18 cellular contexts compared by ENCODE assay signal in genomic region chr15:98760112-98760826, GRCh38.
DNase-seq lines count a peak whose midpoint lies in the region; ATAC-seq and TF ChIP-seq lines count a peak whose summit lies in the region.
"Had no signal": no experiment of that assay in that cellular context is flagged by ENCODE, and none has a peak within 500 bp of the region (broad histone marks: within the 10 kb centered on the region; RNA-seq: fewer than 3 reads in every experiment).

No MANE protein-coding gene starts in this region.

- H3K56ac ChIP-seq in H9 (ENCODE audit: insufficient read length, low read depth, low read length) = no peak overlapping the region

- H2BK15ac ChIP-seq in H9 (ENCODE audit: low read depth, low read length) = no peak overlapping the region
- no peak overlapping the region for H2BK15ac ChIP-seq in mesenchymal stem cell (ENCODE audit: low read depth, poor library complexity, severe bottlenecking)

- H3K4me1 Mint-ChIP-seq in H9 = peaks cover 36 to 44% of the 10 kb centered on the region in 2 experiments
- no peaks in the 10 kb centered on the region for H3K4me1 Mint-ChIP-seq in activated T-helper 17 cell treated with anti-CD3 and anti-CD28 coated beads, Interleukin-2, amount 50 U/mL, for 72 hours

- H3K9me3 Mint-ChIP-seq in H9 = peaks cover 0 to 2% of the 10 kb centered on the region in 2 experiments; a peak in 1 of 5 replicates
- no peaks in the 10 kb centered on the region for H3K9me3 Mint-ChIP-seq in activated T-helper 17 cell treated with anti-CD3 and anti-CD28 coated beads, Interleukin-2, amount 50 U/mL, for 72 hours

- H3K4me1 ChIP-seq in breast epithelium (peaks cover 0 to 9% of the 10 kb centered on the region in 2 donors), lower lobe of right lung (peaks cover 18% of the 10 kb centered on the region), H9 (ENCODE audit: insufficient read depth, low read length) (peaks cover 4% of the 10 kb centered on the region; the same call in 1 of the 2 replicates), mesenchymal stem cell (ENCODE audit: control insufficient read depth, insufficient read depth, low read depth, low read length) (peaks cover 10% of the 10 kb centered on the region)

- H3K79me1 ChIP-seq in H9 (ENCODE audit: insufficient read depth, low read depth, low read length, poor library complexity, severe bottlenecking) (peaks cover 22% of the 10 kb centered on the region), mesenchymal stem cell (replicated peaks; ENCODE audit: low read length, poor library complexity, severe bottlenecking) (peaks cover 26% of the 10 kb centered on the region)

- TF ChIP-seq CTCF in breast epithelium (IDR thresholded peaks at IDR 0.05) (no peak), lower lobe of right lung (IDR thresholded peaks at IDR 0.05) (no peak), H9 (conservative IDR thresholded peaks at IDR 0.05) (no peak)

- DNase-seq in AG08395 (ENCODE audit: low spot score) = peak; percentile 8
- peak; percentile 66 to 83 for DNase-seq in NCI-H187 (lab: John Stamatoyannopoulos, UW)
- peak; percentile 73 to 83 for DNase-seq in breast epithelium (ENCODE audit: low spot score in 2 of 2)
- peak; percentile 62 for DNase-seq in lower lobe of right lung
- no peak for DNase-seq in H9
- DNase-seq in mesenchymal stem cell = no peak
- DNase-seq in DMS153 (lab: John Stamatoyannopoulos, UW) = no peak
- DNase-seq: ACHN; activated CD4-positive, alpha-beta T cell treated with anti-CD3 and anti-CD28 coated beads, Interleukin-2, amount 50 U/mL, for 1 hour; activated T-cell treated with anti-CD3 and anti-CD28 coated beads, Interleukin-2, amount 50 U/mL, for 48 hours; amniotic stem cell; erythroblast; islet precursor cell; NCI-H1694 treated with DMSO at 0.1 percent for 48 hours; stimulated activated CD4-positive, alpha-beta T cell treated with anti-CD3 and anti-CD28 coated beads, Interleukin-15, amount 100 ng/mL, for 24 hours had no signal

- no peak overlapping the region for H3K14ac ChIP-seq in H9 (ENCODE audit: insufficient read depth, low read length)
- H3K14ac ChIP-seq in mesenchymal stem cell (ENCODE audit: low read length in 2 of 2) = no peak overlapping the region

- peak; percentile 75 to 79 for ATAC-seq in lower lobe of right lung
- ATAC-seq in activated T-helper 17 cell treated with anti-CD3 and anti-CD28 coated beads, Interleukin-2, amount 50 U/mL, for 72 hours (replicated peaks) = no peak

- no peak overlapping the region for H3K23ac ChIP-seq in H9 (ENCODE audit: insufficient read length, low read depth, low read length)
- no peak overlapping the region for H3K23ac ChIP-seq in mesenchymal stem cell (ENCODE audit: low read length in 2 of 2)

- H3K27ac ChIP-seq in breast epithelium (peak overlapping the region; percentile 2 to 69), lower lobe of right lung (no peak overlapping the region), H9 (ENCODE audit: insufficient read length, low read depth, low read length) (no peak overlapping the region), mesenchymal stem cell (ENCODE audit: low read length, poor library complexity, severe bottlenecking) (no peak overlapping the region)
- H3K27ac ChIP-seq: HL-60, KMS-11 had no signal

- no peak overlapping the region for H2AFZ ChIP-seq in H9 (ENCODE audit: low read length)
- H2AFZ ChIP-seq in mesenchymal stem cell (ENCODE audit: low read depth, low read length) = no peak overlapping the region

- H3K36me3 ChIP-seq in breast epithelium (no peaks in the 10 kb centered on the region), lower lobe of right lung (no peaks in the 10 kb centered on the region), mesenchymal stem cell (ENCODE audit: control insufficient read depth in 1 of 2, insufficient read depth in 2 of 2, low read depth in 1 of 2, low read length in 2 of 2) (no peaks in the 10 kb centered on the region)

- H3K27me3 Mint-ChIP-seq in H9 (ENCODE audit: low read depth) = no peaks in the 10 kb centered on the region
- no peaks in the 10 kb centered on the region for H3K27me3 Mint-ChIP-seq in activated T-helper 17 cell treated with anti-CD3 and anti-CD28 coated beads, Interleukin-2, amount 50 U/mL, for 72 hours

- intact Hi-C loops in breast epithelium (cut with DNase I; ENCODE audit: low total_unique reads) (no loop called here), lower lobe of right lung (cut with DNase I) (no loop called here)

- H2AK5ac ChIP-seq in H9 (ENCODE audit: insufficient read length, low read length) (no peak overlapping the region), mesenchymal stem cell (ENCODE audit: low read length, severe bottlenecking) (no peak overlapping the region)

- H3K4me3 Mint-ChIP-seq in H9 = no peak overlapping the region
- no peak overlapping the region for H3K4me3 Mint-ChIP-seq in activated T-helper 17 cell treated with anti-CD3 and anti-CD28 coated beads, Interleukin-2, amount 50 U/mL, for 72 hours

- H3K23me2 ChIP-seq in H9 (ENCODE audit: insufficient read length, low read depth, low read length, poor library complexity, severe bottlenecking) = no peaks in the 10 kb centered on the region

- H4K8ac ChIP-seq in H9 (replicated peaks; ENCODE audit: insufficient read length, low read depth, low read length) = no peak overlapping the region
- H4K8ac ChIP-seq in mesenchymal stem cell (ENCODE audit: low read length) = no peak overlapping the region

- no CpG with 5 or more reads among the region's 9 CpGs for WGBS in H9 (ENCODE audit: extremely low coverage, insufficient read length, low lambda C conversion rate)
- WGBS in mesenchymal stem cell = 96% methylated on average over 8 of the region's 9 CpGs

- H3K9me3 ChIP-seq in breast epithelium (no peaks in the 10 kb centered on the region), lower lobe of right lung (no peaks in the 10 kb centered on the region), H9 (ENCODE audit: control insufficient read depth, low read depth, low read length) (no peaks in the 10 kb centered on the region), mesenchymal stem cell (ENCODE audit: control insufficient read depth, low read length) (no peaks in the 10 kb centered on the region)

- TF ChIP-seq POLR2A in breast epithelium (IDR thresholded peaks at IDR 0.05) = no peak

- H4K5ac ChIP-seq in H9 (ENCODE audit: insufficient read length, low read depth, low read length) = no peak overlapping the region

- H3K36me3 Mint-ChIP-seq in H9 (ENCODE audit: insufficient read depth in 1 of 3, low read depth in 3 of 3) = peaks cover 6 to 11% (median 8%) of the 10 kb centered on the region in 3 experiments; a peak in 6 of 7 replicates
- no peaks in the 10 kb centered on the region for H3K36me3 Mint-ChIP-seq in activated T-helper 17 cell treated with anti-CD3 and anti-CD28 coated beads, Interleukin-2, amount 50 U/mL, for 72 hours (ENCODE audit: low read depth)

- no peak overlapping the region for H2BK20ac ChIP-seq in H9 (ENCODE audit: low read depth, low read length, poor library complexity, severe bottlenecking)

- no peak overlapping the region for H3K9ac ChIP-seq in H9 (ENCODE audit: extremely low read depth, insufficient read length, low read length)
- H3K9ac ChIP-seq in mesenchymal stem cell (ENCODE audit: low read length) = no peak overlapping the region
- H3K9ac ChIP-seq: KMS-11 had no signal

- H3K4ac ChIP-seq in H9 (ENCODE audit: low read depth, low read length) (no peak overlapping the region), mesenchymal stem cell (ENCODE audit: low read depth in 1 of 2, low read length in 2 of 2) (no peak overlapping the region)

- H3K27ac Mint-ChIP-seq in H9 = no peak overlapping the region
- no peak overlapping the region for H3K27ac Mint-ChIP-seq in activated T-helper 17 cell treated with anti-CD3 and anti-CD28 coated beads, Interleukin-2, amount 50 U/mL, for 72 hours

- H3K4me2 ChIP-seq in H9 (ENCODE audit: insufficient read depth, insufficient read length, low read length) = no peak overlapping the region
- H3K4me2 ChIP-seq in mesenchymal stem cell (ENCODE audit: low read length, poor library complexity, severe bottlenecking) = no peak overlapping the region
- H3K4me2 ChIP-seq: KMS-11 had no signal

- peaks cover 2% of the 10 kb centered on the region for H4K20me1 ChIP-seq in H9 (ENCODE audit: control insufficient read depth, insufficient read depth, insufficient read length)

- no peak overlapping the region for H3K4me3 ChIP-seq in breast epithelium
- no peak overlapping the region for H3K4me3 ChIP-seq in lower lobe of right lung
- no peak overlapping the region for H3K4me3 ChIP-seq in mesenchymal stem cell (ENCODE audit: insufficient read depth in 1 of 2, low read depth in 1 of 2, low read length in 2 of 2)

- no peaks in the 10 kb centered on the region for H3K27me3 ChIP-seq in breast epithelium
- no peaks in the 10 kb centered on the region for H3K27me3 ChIP-seq in lower lobe of right lung (ENCODE audit: low read depth)
- no peaks in the 10 kb centered on the region for H3K27me3 ChIP-seq in H9 (ENCODE audit: insufficient read depth, low read length)
- H3K27me3 ChIP-seq in mesenchymal stem cell (ENCODE audit: control insufficient read depth in 1 of 2, insufficient read depth in 1 of 2, low read length in 2 of 2) = no peaks in the 10 kb centered on the region

- H2BK5ac ChIP-seq in H9 (ENCODE audit: insufficient read length, low read length) (no peak overlapping the region), mesenchymal stem cell (ENCODE audit: low read depth, low read length, poor library complexity, severe bottlenecking) (no peak overlapping the region)

- H3K18ac ChIP-seq in H9 (ENCODE audit: insufficient read length, low read depth, low read length) = no peak overlapping the region
- H3K18ac ChIP-seq in mesenchymal stem cell (ENCODE audit: low read depth in 1 of 2, low read length in 2 of 2) = no peak overlapping the region

- H2BK120ac ChIP-seq in H9 (ENCODE audit: low read depth, low read length, poor library complexity, severe bottlenecking) = no peak overlapping the region
- no peak overlapping the region for H2BK120ac ChIP-seq in mesenchymal stem cell (ENCODE audit: low read depth, low read length)

- no peak overlapping the region for H4K91ac ChIP-seq in H9 (ENCODE audit: insufficient read length, low read depth, low read length)
- H4K91ac ChIP-seq in mesenchymal stem cell (ENCODE audit: low read length) = no peak overlapping the region

- H3K79me2 ChIP-seq in H9 (ENCODE audit: insufficient read depth, low read length) = peaks cover 43% of the 10 kb centered on the region; the same call in 1 of the 2 replicates

- no peak overlapping the region for H2BK12ac ChIP-seq in H9 (ENCODE audit: insufficient read length, low read depth, low read length)
- no peak overlapping the region for H2BK12ac ChIP-seq in mesenchymal stem cell (ENCODE audit: low read length in 2 of 2)

- no peak overlapping the region for H3T11ph ChIP-seq in H9 (ENCODE audit: low read length)

Comparison
In these comparisons a context has a peak if more than half of its experiments do, and no peak if none do; other contexts are left out.
1. DNase-seq: peak in AG08395 (single experiment), NCI-H187 (2 of 2), breast epithelium (2 of 2) and lower lobe of right lung (single experiment); none in H9 (single experiment), mesenchymal stem cell (single experiment) and DMS153 (single experiment).
2. H3K27ac ChIP-seq: peak in breast epithelium (2 of 2); none in lower lobe of right lung (single experiment), H9 (single experiment) and mesenchymal stem cell (single experiment).